Comparison of ENCODE assay signal across 9 cellular contexts in genomic region chr15:43775411-43775965, GRCh38. TPM values are rescaled to one million over a fixed set of nuclear protein-coding genes. Genes with fewer than 3 reads are reported as not detected.
DNase-seq lines count a peak whose midpoint lies in the region; ATAC-seq and TF ChIP-seq lines count a peak whose summit lies in the region.
"Had no signal": no experiment of that assay in that cellular context is flagged by ENCODE, and none has a peak within 500 bp of the region (broad histone marks: within the 10 kb centered on the region; RNA-seq: fewer than 3 reads in every experiment).

No MANE protein-coding gene starts in this region.

- H3K4me1 ChIP-seq in BLaER1 treated with 17β-estradiol and CSF1 and Interleukin-3, amounts not matched to agents 10 nM and 100 nM = peaks cover 29 to 51% (median 35%) of the 10 kb centered on the region in 10 experiments
- H3K4me1 ChIP-seq in OCI-LY1 (ENCODE audit: insufficient read depth, low read length, severe bottlenecking) (peaks cover 52% of the 10 kb centered on the region), muscle layer of duodenum (ENCODE audit: control insufficient read depth in 1 of 2, insufficient read depth in 2 of 2, low read length in 2 of 2) (peaks cover 0 to 6% of the 10 kb centered on the region in 2 donors)

- peaks cover 6 to 62% (median 55%) of the 10 kb centered on the region in 11 experiments; a peak in 19 of 22 replicates for H4K20me1 ChIP-seq in BLaER1 treated with 17β-estradiol and CSF1 and Interleukin-3, amounts not matched to agents 10 nM and 100 nM
- no peaks in the 10 kb centered on the region for H4K20me1 ChIP-seq in OCI-LY1 (ENCODE audit: insufficient read depth, low read length)

- H3F3A ChIP-seq in OCI-LY1 (ENCODE audit: insufficient read depth, low read length) = peaks cover 38% of the 10 kb centered on the region

- no peaks in the 10 kb centered on the region for H3K9me3 ChIP-seq in BLaER1 treated with 17β-estradiol and CSF1 and Interleukin-3, amounts not matched to agents 10 nM and 100 nM (replicated peaks in 1 of 11)
- H3K9me3 ChIP-seq in OCI-LY1 (ENCODE audit: low read length) (no peaks in the 10 kb centered on the region), muscle layer of duodenum (ENCODE audit: control insufficient read depth in 1 of 2, low read length in 2 of 2) (no peaks in the 10 kb centered on the region)

- no peaks in the 10 kb centered on the region for H3K27me3 ChIP-seq in BLaER1 treated with 17β-estradiol and CSF1 and Interleukin-3, amounts not matched to agents 10 nM and 100 nM
- H3K27me3 ChIP-seq in OCI-LY1 (ENCODE audit: insufficient read depth, low read length) (no peaks in the 10 kb centered on the region), muscle layer of duodenum (ENCODE audit: low read depth, low read length) (no peaks in the 10 kb centered on the region)

- peak overlapping the region; percentile 94 to 100 (median 99) for H3K4me2 ChIP-seq in BLaER1 treated with 17β-estradiol and CSF1 and Interleukin-3, amounts not matched to agents 10 nM and 100 nM
- H3K4me2 ChIP-seq in OCI-LY1 (ENCODE audit: low read length) = peak overlapping the region; percentile 100
- H3K4me2 ChIP-seq: KMS-11 had no signal

- peak overlapping the region in 5 of 11 experiments; percentile 75 to 81 (median 80); a peak in 5 of 22 replicates for H3K9ac ChIP-seq in BLaER1 treated with 17β-estradiol and CSF1 and Interleukin-3, amounts not matched to agents 10 nM and 100 nM
- H3K9ac ChIP-seq in OCI-LY1 (ENCODE audit: low read length) = peak overlapping the region; percentile 96
- H3K9ac ChIP-seq: KMS-11 had no signal

- peaks cover 33 to 45% (median 39%) of the 10 kb centered on the region in 11 experiments for H3K36me3 ChIP-seq in BLaER1 treated with 17β-estradiol and CSF1 and Interleukin-3, amounts not matched to agents 10 nM and 100 nM
- peaks cover 60% of the 10 kb centered on the region for H3K36me3 ChIP-seq in OCI-LY1 (ENCODE audit: insufficient read depth, low read length)
- peaks cover 25 to 26% of the 10 kb centered on the region in 2 donors for H3K36me3 ChIP-seq in muscle layer of duodenum (ENCODE audit: control insufficient read depth in 1 of 2, insufficient read depth in 2 of 2, low read length in 2 of 2)

- DNase-seq in HCEC 1CT (peak; percentile 48), dermis blood vessel endothelial cell (peak; percentile 62), NOMO-1 treated with dmso at 0.1 percent for 144 hours (lab: John Stamatoyannopoulos, UW; ENCODE audit: unreplicated experiment) (no peak), globus pallidus (ENCODE audit: low spot score) (no peak)

- ATAC-seq in GM18873 (IDR thresholded peaks at IDR 0.05; ENCODE audit: low FRiP score, unreplicated experiment) = no peak

- peaks cover 10% of the 10 kb centered on the region for H3K79me2 ChIP-seq in OCI-LY1 (ENCODE audit: insufficient read depth, low read length)

- no peak overlapping the region for H2AFZ ChIP-seq in OCI-LY1 (ENCODE audit: low read length)

- H3K27ac ChIP-seq in BLaER1 treated with 17β-estradiol and CSF1 and Interleukin-3, amounts not matched to agents 10 nM and 100 nM = peak overlapping the region in 4 of 11 experiments; percentile 28 to 44 (median 36); a peak in 6 of 22 replicates
- H3K27ac ChIP-seq in OCI-LY1 (ENCODE audit: low read depth, low read length, poor library complexity, severe bottlenecking) (peak overlapping the region; percentile 98), muscle layer of duodenum (ENCODE audit: low read length) (peak overlapping the region; percentile 69)
- H3K27ac ChIP-seq: KMS-11 had no signal

- TF ChIP-seq CTCF in OCI-LY1 (IDR thresholded peaks at IDR 0.05; ENCODE audit: low read length) = peak; percentile 21; the same call in 1 of the 2 replicates

- peak overlapping the region in 8 of 10 experiments; percentile 62 to 79 (median 67); a peak in 11 of 20 replicates for H3K4me3 ChIP-seq in BLaER1 treated with 17β-estradiol and CSF1 and Interleukin-3, amounts not matched to agents 10 nM and 100 nM
- H3K4me3 ChIP-seq in OCI-LY1 (ENCODE audit: low read depth, low read length, poor library complexity, severe bottlenecking) (peak overlapping the region; percentile 90), muscle layer of duodenum (ENCODE audit: low read depth in 1 of 2, low read length in 2 of 2) (peak overlapping the region in 1 of 2 donors; percentile 85)

- no peaks in the 10 kb centered on the region for H3K9me2 ChIP-seq in OCI-LY1 (ENCODE audit: low read depth, low read length)

RNA-seq across cellular contexts. Expression of gene ELL3, which starts 1.3 kb away (rescaled TPM):
- total RNA-seq in dermis blood vessel endothelial cell = 2.9 and 5.4 TPM in 2 replicates

RNA-seq across cellular contexts. Expression of gene SERF2, which starts 16.6 kb away (rescaled TPM):
- 787 and 1,230 TPM in 2 replicates for total RNA-seq in dermis blood vessel endothelial cell

RNA-seq across cellular contexts. Expression of gene SERINC4, which starts 24.5 kb away (rescaled TPM):
- not detected in 2 replicates for total RNA-seq in dermis blood vessel endothelial cell

RNA-seq across cellular contexts. Expression of gene HYPK, which starts 24.9 kb away (rescaled TPM):
- total RNA-seq in dermis blood vessel endothelial cell = 2.9 and 4.6 TPM in 2 replicates

RNA-seq across cellular contexts. Expression of gene PDIA3, which starts 29.2 kb away (rescaled TPM):
- 155 and 423 TPM in 2 replicates for total RNA-seq in dermis blood vessel endothelial cell

Comparison
In these comparisons a context has a peak if more than half of its experiments do, and no peak if none do; other contexts are left out.
1. DNase-seq: peak in HCEC 1CT (single experiment) and dermis blood vessel endothelial cell (single experiment); none in NOMO-1 treated with dmso at 0.1 percent for 144 hours (single experiment) and globus pallidus (single experiment).